ENCODE assay signal across 8 cellular contexts in the genomic region with DNA sequence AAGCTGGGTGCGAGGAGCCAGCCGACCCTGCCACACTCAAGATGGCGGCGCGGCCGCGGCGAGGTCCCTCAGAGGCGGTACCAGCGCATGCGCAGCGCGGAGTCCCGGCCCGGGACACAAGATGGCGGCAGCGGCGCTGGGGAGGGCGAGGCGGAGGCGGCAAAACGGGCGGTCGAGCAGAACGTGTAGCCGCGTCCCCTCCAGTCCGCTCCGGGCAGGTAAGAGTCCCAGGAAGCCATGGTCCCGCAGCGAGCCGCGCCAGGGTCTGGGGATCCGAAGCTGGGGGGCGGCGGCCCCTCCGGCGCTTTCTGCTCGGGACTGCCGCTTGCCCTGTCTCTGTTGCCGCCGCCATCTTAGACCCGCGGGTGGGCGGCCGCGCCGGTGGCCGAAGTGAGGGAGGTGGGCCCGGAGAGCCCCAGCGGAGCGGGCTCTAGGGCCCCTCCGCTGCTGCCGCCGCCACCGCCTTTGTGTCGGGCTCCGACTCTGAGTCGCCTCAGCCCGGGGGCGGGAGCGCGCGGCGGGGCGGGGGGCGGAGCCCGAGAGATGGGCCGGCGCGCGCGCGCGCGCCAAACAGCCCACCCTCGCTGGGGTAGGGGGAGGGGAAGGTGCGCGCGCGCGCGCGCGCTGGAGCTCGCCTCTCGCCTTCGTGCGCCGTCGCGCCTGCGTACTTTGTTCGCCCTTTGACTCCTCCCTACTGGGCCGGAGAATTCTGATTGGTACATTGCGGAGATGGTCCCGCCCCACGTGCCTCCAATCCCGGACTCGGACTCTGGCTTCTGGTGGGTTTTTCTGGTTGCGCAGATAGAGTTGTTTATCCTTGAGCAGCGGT. TPM values are rescaled to one million over a fixed set of nuclear protein-coding genes. Genes with fewer than 3 reads are reported as not detected.
DNase-seq lines count a peak whose midpoint lies in the region; ATAC-seq, FAIRE-seq and TF ChIP-seq lines count a peak whose summit lies in the region.

A gene (plus strand): TSS at position 97 of the 829 bp plus-strand sequence. CDS start 4,317 bp downstream, outside the sequence.

- intact Hi-C loops in Right ventricle myocardium inferior (cut with DNase I) (loop anchor here (1.0 to 2.0 kb wide), 4 partner anchors 24 to 100 kb away; a partner anchor contains a TSS), tibial artery (cut with DNase I; ENCODE audit: low total_unique reads) (loop anchor here (1.0 to 5.0 kb wide), 4 partner anchors 38 to 1448 kb away; a partner anchor contains a TSS)

- peaks cover 35% of the 10 kb centered on the region for H3K4me1 Mint-ChIP-seq in activated naive CD8-positive, alpha-beta T cell treated with anti-CD3 and anti-CD28 coated beads, Interleukin-2, amount 50 U/mL, for 24 hours

- peaks cover 2% of the 10 kb centered on the region for H3K27me3 Mint-ChIP-seq in activated naive CD8-positive, alpha-beta T cell treated with anti-CD3 and anti-CD28 coated beads, Interleukin-2, amount 50 U/mL, for 24 hours

- H2AFZ ChIP-seq in parathyroid adenoma, result peak within 1 kb of the TSS; percentile 83

- TF ChIP-seq CTCF in parathyroid adenoma (IDR thresholded peaks at IDR 0.05), result peak; percentile 19
- TF ChIP-seq CTCF in tibial artery (IDR thresholded peaks at IDR 0.05), result no peak

- H3K9me3 Mint-ChIP-seq in activated naive CD8-positive, alpha-beta T cell treated with anti-CD3 and anti-CD28 coated beads, Interleukin-2, amount 50 U/mL, for 24 hours, result no peaks in the 10 kb centered on the region

- peak within 1 kb of the TSS; percentile 95 for H3K27ac ChIP-seq in parathyroid adenoma
- peak within 1 kb of the TSS; percentile 98 to 99 for H3K27ac ChIP-seq in tibial artery

- H3K36me3 ChIP-seq in parathyroid adenoma (ENCODE audit: control insufficient read depth, insufficient read depth, low read length), result no peaks in the 10 kb centered on the region
- H3K36me3 ChIP-seq in tibial artery, result peaks cover 21 to 28% (median 27%) of the 10 kb centered on the region in 3 donors

- H3K4me1 ChIP-seq in parathyroid adenoma (peaks cover 5% of the 10 kb centered on the region), tibial artery (peaks cover 0 to 26% (median 16%) of the 10 kb centered on the region in 4 donors)

- TF ChIP-seq POLR2A in GM12891 (IDR thresholded peaks at IDR 0.05; ENCODE audit: low read depth, low read length), result peak; percentile 90

- DNase-seq in GM12891 (ENCODE audit: insufficient read length, low spot score), result peak; percentile 97
- DNase-seq in NCI-H1436 (lab: John Stamatoyannopoulos, UW), result peak; percentile 96
- peak; percentile 98 for DNase-seq in SW480 (ENCODE audit: low spot score)
- peak; percentile 99 for DNase-seq in activated naive CD8-positive, alpha-beta T cell treated with anti-CD3 and anti-CD28 coated beads, Interleukin-2, amount 50 U/mL, for 24 hours
- peak; percentile 99 for DNase-seq in Right ventricle myocardium inferior (ENCODE audit: missing footprints)
- DNase-seq in tibial artery, result peak; percentile 97 to 99

- H3K79me2 ChIP-seq in parathyroid adenoma, result peaks cover 9% of the 10 kb centered on the region

- H3K9me3 ChIP-seq in parathyroid adenoma (ENCODE audit: control insufficient read depth, low read length) (no peaks in the 10 kb centered on the region), tibial artery (no peaks in the 10 kb centered on the region)

- H3K9ac ChIP-seq in parathyroid adenoma, result peak within 1 kb of the TSS; percentile 91

- peak within 1 kb of the TSS; percentile 82 for H3K4me2 ChIP-seq in parathyroid adenoma (ENCODE audit: low read length)

- peak; percentile 85 for FAIRE-seq in GM12891 (lab: Jason Lieb, UNC)

- peak; percentile 77 for ATAC-seq in HG02840 (IDR thresholded peaks at IDR 0.05; ENCODE audit: low FRiP score, unreplicated experiment)
- peak; percentile 79 for ATAC-seq in activated naive CD8-positive, alpha-beta T cell treated with anti-CD3 and anti-CD28 coated beads, Interleukin-2, amount 50 U/mL, for 24 hours
- ATAC-seq in Right ventricle myocardium inferior, result peak; percentile 93

- peak within 1 kb of the TSS; percentile 98 for H3K4me3 Mint-ChIP-seq in activated naive CD8-positive, alpha-beta T cell treated with anti-CD3 and anti-CD28 coated beads, Interleukin-2, amount 50 U/mL, for 24 hours

- H3K36me3 Mint-ChIP-seq in activated naive CD8-positive, alpha-beta T cell treated with anti-CD3 and anti-CD28 coated beads, Interleukin-2, amount 50 U/mL, for 24 hours (ENCODE audit: low read depth), result peaks cover 23% of the 10 kb centered on the region

- H3K27me3 ChIP-seq in parathyroid adenoma (ENCODE audit: control insufficient read depth, insufficient read depth, low read length) (no peaks in the 10 kb centered on the region), tibial artery (no peaks in the 10 kb centered on the region)

- H3K27ac Mint-ChIP-seq in activated naive CD8-positive, alpha-beta T cell treated with anti-CD3 and anti-CD28 coated beads, Interleukin-2, amount 50 U/mL, for 24 hours, result peak within 1 kb of the TSS; percentile 99

- peak within 1 kb of the TSS; percentile 97 for H3K4me3 ChIP-seq in parathyroid adenoma (ENCODE audit: low read depth, low read length)
- H3K4me3 ChIP-seq in tibial artery, result peak within 1 kb of the TSS; percentile 72 to 90

TF ChIP-seq in GM12891, 5 proteins besides CTCF, POLR2A, EP300 and RAD21:
- TF ChIP-seq POU2F2 (IDR thresholded peaks at IDR 0.05; ENCODE audit: low read depth, low read length) (peak; percentile 7; the same call in 1 of the 2 replicates), TAF1 (IDR thresholded peaks at IDR 0.05; ENCODE audit: low read depth, low read length) (peak; percentile 99), PAX5 (IDR thresholded peaks at IDR 0.05; ENCODE audit: insufficient read depth, low read length, severe bottlenecking) (peak; percentile 62), SPI1 (IDR thresholded peaks at IDR 0.05; ENCODE audit: low read depth, low read length) (no peak), POLR2AphosphoS5 (IDR thresholded peaks at IDR 0.05; ENCODE audit: low read depth, low read length) (peak; percentile 76)

RNA-seq across cellular contexts. Expression of the gene that starts here (rescaled TPM):
- polyA plus RNA-seq in GM12891 (2012; ENCODE audit: low read depth, missing spikeins), result 21.5 TPM
- total RNA-seq in Right ventricle myocardium inferior, result 22.5 TPM

Comparison
In these comparisons a context has a peak if more than half of its experiments do, and no peak if none do; other contexts are left out.
1. Peak in every context shown above with its lines: DNase-seq, ATAC-seq, H3K4me3 ChIP-seq and H3K27ac ChIP-seq.